19 cellular contexts compared by ENCODE assay signal in the genomic region with DNA sequence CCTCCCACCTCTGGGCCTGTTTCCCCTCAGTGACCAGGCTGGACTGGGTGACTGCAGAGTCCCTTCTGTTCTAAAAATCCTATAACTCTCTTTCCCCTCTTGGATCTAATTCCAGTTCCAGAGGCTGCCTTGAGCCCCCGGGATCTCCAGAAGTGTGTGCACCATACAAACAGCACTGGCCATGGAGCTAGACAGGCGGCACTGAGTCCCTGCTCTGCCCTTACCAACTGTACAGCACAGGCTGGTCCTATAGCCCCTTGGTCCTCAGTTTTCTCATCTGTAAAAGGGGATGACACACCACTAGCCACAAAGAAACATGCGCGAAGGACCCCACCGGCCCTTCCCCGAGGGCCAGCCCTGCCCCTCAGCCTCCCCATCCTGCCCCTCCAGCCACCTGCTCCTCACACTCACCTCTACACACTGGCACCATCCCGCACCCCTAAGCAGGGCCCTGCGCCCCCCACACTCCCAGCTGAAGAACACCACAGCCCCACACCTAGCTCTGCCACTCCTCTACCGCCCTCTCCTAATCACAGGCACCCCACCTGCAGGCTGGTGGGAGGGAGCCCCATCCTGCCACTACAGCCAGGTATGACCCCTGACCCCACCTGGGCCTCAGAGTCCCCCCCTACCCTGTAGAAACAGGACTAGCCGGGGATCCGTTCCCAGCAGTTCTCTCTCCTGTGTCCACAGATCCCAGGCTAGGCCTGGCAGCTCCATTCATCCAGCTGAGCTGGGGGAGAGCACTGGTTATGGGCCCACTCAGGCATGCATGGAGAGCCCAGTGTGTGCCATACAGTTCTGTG. TPM values are rescaled to one million over a fixed set of nuclear protein-coding genes. Genes with fewer than 3 reads are reported as not detected.
"Had no signal": no experiment of that assay in that cellular context is flagged by ENCODE, and none has a peak within 500 bp of the region (broad histone marks: within the 10 kb centered on the region; RNA-seq: fewer than 3 reads in every experiment).

No MANE protein-coding gene starts in this region.

- H3K4me3 Mint-ChIP-seq: activated CD4-positive, alpha-beta T cell treated with anti-CD3 and anti-CD28 coated beads, Interleukin-2, amount 10 ng/mL, durations not matched to agents 7 days and 5 days; activated naive CD4-positive, alpha-beta T cell treated with anti-CD3 and anti-CD28 coated beads for 36 hours; activated naive CD8-positive, alpha-beta T cell treated with anti-CD3 and anti-CD28 coated beads, Interleukin-2, amount 50 U/mL, for 24 hours; activated T-helper 1 cell treated with anti-CD3 and anti-CD28 coated beads, Interleukin-12 subunit alpha, Interleukin-12 subunit beta, Interleukin-2, Interleukin-4 antibody, amounts not matched to agents 30 ng/mL and 10 ng/mL and 1 ng/mL, durations not matched to agents 14 hours and 24 hours and 36 hours; effector memory CD8-positive, alpha-beta T cell; nephron; stimulated activated effector memory CD8-positive, alpha-beta T cell treated with anti-CD3 and anti-CD28 coated beads, Interleukin-12 subunit alpha, Interleukin-12 subunit beta, amount 100 ng/mL, for 72 hours had no signal

- H3K27ac ChIP-seq: hepatocyte, thyroid gland, uterus had no signal

- H3K4me3 ChIP-seq: ascending aorta, hepatocyte, thyroid gland, uterus had no signal

- H3K27me3 ChIP-seq: ascending aorta, hepatocyte, thyroid gland, uterus had no signal

- H3K9me3 ChIP-seq: ascending aorta, thyroid gland, uterus had no signal

- H2AFZ ChIP-seq: hepatocyte had no signal

- H3K4me1 ChIP-seq: ascending aorta, thyroid gland, uterus had no signal

- H3K4me2 ChIP-seq: hepatocyte had no signal

- H3K79me2 ChIP-seq: hepatocyte had no signal

- H3K4me1 Mint-ChIP-seq: activated CD4-positive, alpha-beta T cell treated with anti-CD3 and anti-CD28 coated beads, Interleukin-2, amount 10 ng/mL, durations not matched to agents 7 days and 5 days; activated naive CD8-positive, alpha-beta T cell treated with anti-CD3 and anti-CD28 coated beads, Interleukin-2, amount 50 U/mL, for 24 hours; nephron; stimulated activated effector memory CD8-positive, alpha-beta T cell treated with anti-CD3 and anti-CD28 coated beads, Interleukin-12 subunit alpha, Interleukin-12 subunit beta, amount 100 ng/mL, for 72 hours had no signal

- H3K36me3 ChIP-seq: ascending aorta, thyroid gland, uterus had no signal

- ATAC-seq: activated naive CD8-positive, alpha-beta T cell treated with anti-CD3 and anti-CD28 coated beads, Interleukin-2, amount 50 U/mL, for 24 hours; effector memory CD8-positive, alpha-beta T cell had no signal

- DNase-seq: activated CD4-positive, alpha-beta T cell treated with anti-CD3 and anti-CD28 coated beads, Interleukin-2, amount 10 ng/mL, durations not matched to agents 7 days and 5 days; activated CD8-positive, alpha-beta memory T cell treated with anti-CD3 and anti-CD28 coated beads for 24 hours; activated naive CD4-positive, alpha-beta T cell treated with anti-CD3 and anti-CD28 coated beads for 36 hours; activated naive CD8-positive, alpha-beta T cell treated with anti-CD3 and anti-CD28 coated beads, Interleukin-2, amount 50 U/mL, for 24 hours; dermis blood vessel endothelial cell; effector memory CD8-positive, alpha-beta T cell; erythroblast; thyroid gland; uterus had no signal

- H3K9me3 Mint-ChIP-seq: activated CD4-positive, alpha-beta T cell treated with anti-CD3 and anti-CD28 coated beads, Interleukin-2, amount 10 ng/mL, durations not matched to agents 7 days and 5 days; activated naive CD4-positive, alpha-beta T cell treated with anti-CD3 and anti-CD28 coated beads for 36 hours; activated naive CD8-positive, alpha-beta T cell treated with anti-CD3 and anti-CD28 coated beads, Interleukin-2, amount 50 U/mL, for 24 hours; activated T-helper 1 cell treated with anti-CD3 and anti-CD28 coated beads, Interleukin-12 subunit alpha, Interleukin-12 subunit beta, Interleukin-2, Interleukin-4 antibody, amounts not matched to agents 30 ng/mL and 10 ng/mL and 1 ng/mL, durations not matched to agents 14 hours and 24 hours and 36 hours; effector memory CD8-positive, alpha-beta T cell; nephron; stimulated activated effector memory CD8-positive, alpha-beta T cell treated with anti-CD3 and anti-CD28 coated beads, Interleukin-12 subunit alpha, Interleukin-12 subunit beta, amount 100 ng/mL, for 72 hours had no signal

- H3K36me3 Mint-ChIP-seq: stimulated activated effector memory CD8-positive, alpha-beta T cell treated with anti-CD3 and anti-CD28 coated beads, Interleukin-12 subunit alpha, Interleukin-12 subunit beta, amount 100 ng/mL, for 72 hours had no signal

- H3K27ac Mint-ChIP-seq: activated CD4-positive, alpha-beta T cell treated with anti-CD3 and anti-CD28 coated beads, Interleukin-2, amount 10 ng/mL, durations not matched to agents 7 days and 5 days; activated naive CD4-positive, alpha-beta T cell treated with anti-CD3 and anti-CD28 coated beads for 36 hours; activated naive CD8-positive, alpha-beta T cell treated with anti-CD3 and anti-CD28 coated beads, Interleukin-2, amount 50 U/mL, for 24 hours; activated T-helper 1 cell treated with anti-CD3 and anti-CD28 coated beads, Interleukin-12 subunit alpha, Interleukin-12 subunit beta, Interleukin-2, Interleukin-4 antibody, amounts not matched to agents 30 ng/mL and 10 ng/mL and 1 ng/mL, durations not matched to agents 14 hours and 24 hours and 36 hours; effector memory CD8-positive, alpha-beta T cell; nephron; stimulated activated effector memory CD8-positive, alpha-beta T cell treated with anti-CD3 and anti-CD28 coated beads, Interleukin-12 subunit alpha, Interleukin-12 subunit beta, amount 100 ng/mL, for 72 hours had no signal

RNA-seq across cellular contexts. Expression of gene KRT16, which starts 0.9 kb away (rescaled TPM):
- total RNA-seq: activated CD4-positive, alpha-beta T cell treated with anti-CD3 and anti-CD28 coated beads, Interleukin-2, amount 10 ng/mL, durations not matched to agents 7 days and 5 days; activated naive CD4-positive, alpha-beta T cell treated with anti-CD3 and anti-CD28 coated beads for 36 hours; activated T-helper 1 cell treated with anti-CD3 and anti-CD28 coated beads, Interleukin-12 subunit alpha, Interleukin-12 subunit beta, Interleukin-2, Interleukin-4 antibody, amounts not matched to agents 30 ng/mL and 10 ng/mL and 1 ng/mL, durations not matched to agents 14 hours and 24 hours and 36 hours; cerebellum; uterus had no signal

RNA-seq across cellular contexts. Expression of gene KRT17, which starts 10.9 kb away (rescaled TPM):
- total RNA-seq: activated naive CD4-positive, alpha-beta T cell treated with anti-CD3 and anti-CD28 coated beads for 36 hours; activated T-helper 1 cell treated with anti-CD3 and anti-CD28 coated beads, Interleukin-12 subunit alpha, Interleukin-12 subunit beta, Interleukin-2, Interleukin-4 antibody, amounts not matched to agents 30 ng/mL and 10 ng/mL and 1 ng/mL, durations not matched to agents 14 hours and 24 hours and 36 hours; mesenteric fat pad had no signal

RNA-seq across cellular contexts. Expression of gene KRT14, which starts 26.8 kb away (rescaled TPM):
- total RNA-seq: activated CD4-positive, alpha-beta T cell treated with anti-CD3 and anti-CD28 coated beads, Interleukin-2, amount 10 ng/mL, durations not matched to agents 7 days and 5 days; activated naive CD4-positive, alpha-beta T cell treated with anti-CD3 and anti-CD28 coated beads for 36 hours; activated T-helper 1 cell treated with anti-CD3 and anti-CD28 coated beads, Interleukin-12 subunit alpha, Interleukin-12 subunit beta, Interleukin-2, Interleukin-4 antibody, amounts not matched to agents 30 ng/mL and 10 ng/mL and 1 ng/mL, durations not matched to agents 14 hours and 24 hours and 36 hours; cerebellum; kidney epithelial cell had no signal

RNA-seq across cellular contexts. Expression of gene KRT9, which starts 41.6 kb away (rescaled TPM):
- total RNA-seq: activated CD4-positive, alpha-beta T cell treated with anti-CD3 and anti-CD28 coated beads, Interleukin-2, amount 10 ng/mL, durations not matched to agents 7 days and 5 days; activated naive CD4-positive, alpha-beta T cell treated with anti-CD3 and anti-CD28 coated beads for 36 hours; activated T-helper 1 cell treated with anti-CD3 and anti-CD28 coated beads, Interleukin-12 subunit alpha, Interleukin-12 subunit beta, Interleukin-2, Interleukin-4 antibody, amounts not matched to agents 30 ng/mL and 10 ng/mL and 1 ng/mL, durations not matched to agents 14 hours and 24 hours and 36 hours; ascending aorta; cerebellum; dermis blood vessel endothelial cell; hepatocyte; kidney epithelial cell; mesenteric fat pad; osteoblast; pulmonary artery endothelial cell; thyroid gland had no signal
- polyA plus RNA-seq: hepatocyte had no signal
